In the genomic region with DNA sequence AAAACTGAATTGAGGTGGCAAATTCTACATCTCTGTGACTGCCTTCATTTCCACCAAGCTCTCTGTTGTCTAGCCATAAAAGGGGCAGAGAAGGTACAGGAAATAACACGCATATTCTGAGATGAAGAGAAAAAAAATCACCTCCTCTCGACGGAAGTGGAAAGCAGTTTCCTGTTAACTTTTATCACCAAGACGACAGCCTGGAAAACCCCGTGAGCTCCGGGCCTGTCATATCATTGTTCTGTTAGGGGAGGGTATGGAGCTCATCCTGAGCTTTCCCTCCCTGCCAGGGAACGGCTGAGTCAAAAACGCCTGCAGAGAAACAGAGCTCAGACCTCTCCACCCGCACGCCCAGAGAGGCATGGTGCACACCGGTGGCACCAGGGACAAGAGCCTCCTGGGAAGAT, we compare ENCODE assay signal across 8 cellular contexts.
DNase-seq lines count a peak whose midpoint lies in the region; ATAC-seq and TF ChIP-seq lines count a peak whose summit lies in the region.

No MANE protein-coding gene starts in this region.

- H3F3A ChIP-seq in neural progenitor cell (ENCODE audit: low read depth) = no peaks in the 10 kb centered on the region

- peaks cover 12 to 51% (median 36%) of the 10 kb centered on the region in 9 donors for H3K4me1 ChIP-seq in heart right ventricle
- H3K4me1 ChIP-seq in neural progenitor cell = peaks cover 4% of the 10 kb centered on the region

- ATAC-seq in heart right ventricle = peak in 7 of 8 donors; percentile 22 to 69 (median 54)
- no peak for ATAC-seq in Right ventricle myocardium superior (ENCODE audit: poor library complexity)
- ATAC-seq in HG03521 (IDR thresholded peaks at IDR 0.05; ENCODE audit: unreplicated experiment) = peak; percentile 68
- peak; percentile 9 for ATAC-seq in left ventricle myocardium superior

- no peak overlapping the region for H3K27ac Mint-ChIP-seq in neural progenitor cell

- H2AFZ ChIP-seq in neural progenitor cell (replicated peaks) = no peak overlapping the region

- TF ChIP-seq CTCF in heart right ventricle (IDR thresholded peaks at IDR 0.05) = no peak
- TF ChIP-seq CTCF in neural progenitor cell (IDR thresholded peaks at IDR 0.05) = no peak

- peaks cover 2% of the 10 kb centered on the region for H3K27me3 Mint-ChIP-seq in neural progenitor cell (ENCODE audit: insufficient read depth, low read depth)

- H3K9me3 ChIP-seq in heart right ventricle (no peaks in the 10 kb centered on the region), neural progenitor cell (ENCODE audit: low read depth) (no peaks in the 10 kb centered on the region)

- H3K79me2 ChIP-seq in neural progenitor cell (ENCODE audit: low read depth) = no peaks in the 10 kb centered on the region

- H3K4me3 ChIP-seq in heart right ventricle = no peak overlapping the region
- no peak overlapping the region for H3K4me3 ChIP-seq in neural progenitor cell

- H3K4me3 Mint-ChIP-seq in neural progenitor cell = no peak overlapping the region

- 41 to 57% methylated on average over 11 of the region's 11 CpGs for WGBS in heart right ventricle, 2 donors

- H3K36me3 ChIP-seq in heart right ventricle = peaks cover 0 to 23% (median 0%) of the 10 kb centered on the region in 9 donors
- H3K36me3 ChIP-seq in neural progenitor cell = no peaks in the 10 kb centered on the region

- H3K9me3 Mint-ChIP-seq in neural progenitor cell = no peaks in the 10 kb centered on the region

- peaks cover 24% of the 10 kb centered on the region for H3K4me1 Mint-ChIP-seq in neural progenitor cell

- H3K4me2 ChIP-seq in neural progenitor cell = no peak overlapping the region

- peak overlapping the region in 8 of 10 donors; percentile 16 to 82 (median 68) for H3K27ac ChIP-seq in heart right ventricle
- H3K27ac ChIP-seq in neural progenitor cell = no peak overlapping the region

- H3K27me3 ChIP-seq in heart right ventricle (no peaks in the 10 kb centered on the region), neural progenitor cell (no peaks in the 10 kb centered on the region)

- peak in 1 of 2 donors; percentile 46 for DNase-seq in heart right ventricle
- DNase-seq in Right ventricle myocardium superior = no peak
- DNase-seq in activated T-cell treated with anti-CD3 and anti-CD28 coated beads for 1 hour (ENCODE audit: low read depth) = peak; percentile 52
- DNase-seq in left ventricle myocardium superior = no peak
- peak; percentile 43 to 64 (median 64) for DNase-seq in stimulated activated CD4-positive, alpha-beta T cell treated with anti-CD3 and anti-CD28 coated beads, TNF-alpha, amount 100 ng/mL, for 24 hours (ENCODE audit: low read depth in 3 of 3)
- no peak for DNase-seq in ecto neural progenitor cell (ENCODE audit: low spot score)
- DNase-seq in neural progenitor cell (ENCODE audit: low spot score) = no peak

- H4K20me1 ChIP-seq in neural progenitor cell (ENCODE audit: low read depth) = no peaks in the 10 kb centered on the region

- intact Hi-C loops in heart right ventricle (cut with DNase I) = loop anchor here (2.0 to 10.0 kb wide), 12 partner anchors 100 to 1038 kb away; no protein-coding TSS in a partner anchor
- intact Hi-C loops in Right ventricle myocardium superior (cut with DNase I) = loop anchor here (5.0 kb wide), 1 partner anchor 305 kb away; no protein-coding TSS in a partner anchor
- intact Hi-C loops in left ventricle myocardium superior (cut with micrococcal nuclease) = no loop called here

- H3K9ac ChIP-seq in neural progenitor cell = no peak overlapping the region

- peaks cover 3% of the 10 kb centered on the region for H3K36me3 Mint-ChIP-seq in neural progenitor cell

Comparison
In these comparisons a context has a peak if more than half of its experiments do, and no peak if none do; other contexts are left out.
1. DNase-seq: peak in activated T-cell treated with anti-CD3 and anti-CD28 coated beads for 1 hour (single experiment) and stimulated activated CD4-positive, alpha-beta T cell treated with anti-CD3 and anti-CD28 coated beads, TNF-alpha, amount 100 ng/mL, for 24 hours (3 of 3); none in Right ventricle myocardium superior (single experiment), left ventricle myocardium superior (single experiment), ecto neural progenitor cell (single experiment) and neural progenitor cell (single experiment).